1 cellular context compared by ENCODE assay signal in the genomic region with DNA sequence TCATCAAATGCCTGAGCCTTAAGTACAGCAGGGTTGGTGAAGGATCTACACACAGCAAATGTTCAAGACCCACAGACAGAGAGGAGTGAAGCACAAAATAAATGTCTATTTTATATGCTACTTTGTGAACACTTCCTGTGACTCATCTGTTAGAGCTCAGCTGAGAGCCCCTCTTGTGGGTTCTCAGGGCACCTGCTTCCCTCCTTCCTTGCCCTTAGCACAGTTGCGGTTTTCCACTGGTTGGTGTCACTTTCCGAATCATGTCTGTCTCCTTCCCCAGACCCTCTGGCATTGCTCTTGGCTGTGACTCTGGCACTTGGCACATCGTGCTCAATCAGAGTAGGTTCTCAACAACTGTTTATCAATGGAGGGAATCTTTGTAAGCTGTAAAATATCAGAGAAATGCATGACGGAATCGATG.
TF ChIP-seq lines count a peak whose summit lies in the region.

No MANE protein-coding gene starts in this region.

TF ChIP-seq in SK-N-SH treated with all-trans-retinoic acid at 6 μM for 48 hours, 23 proteins besides CTCF, POLR2A, EP300 and RAD21 (continued from another document):
- TF ChIP-seq OSR1 (CRISPR knock-in tag; IDR thresholded peaks at IDR 0.05) (no peak), ZFP30 (CRISPR knock-in tag; IDR thresholded peaks at IDR 0.05) (no peak)
- TF ChIP-seq, protein P1, sequence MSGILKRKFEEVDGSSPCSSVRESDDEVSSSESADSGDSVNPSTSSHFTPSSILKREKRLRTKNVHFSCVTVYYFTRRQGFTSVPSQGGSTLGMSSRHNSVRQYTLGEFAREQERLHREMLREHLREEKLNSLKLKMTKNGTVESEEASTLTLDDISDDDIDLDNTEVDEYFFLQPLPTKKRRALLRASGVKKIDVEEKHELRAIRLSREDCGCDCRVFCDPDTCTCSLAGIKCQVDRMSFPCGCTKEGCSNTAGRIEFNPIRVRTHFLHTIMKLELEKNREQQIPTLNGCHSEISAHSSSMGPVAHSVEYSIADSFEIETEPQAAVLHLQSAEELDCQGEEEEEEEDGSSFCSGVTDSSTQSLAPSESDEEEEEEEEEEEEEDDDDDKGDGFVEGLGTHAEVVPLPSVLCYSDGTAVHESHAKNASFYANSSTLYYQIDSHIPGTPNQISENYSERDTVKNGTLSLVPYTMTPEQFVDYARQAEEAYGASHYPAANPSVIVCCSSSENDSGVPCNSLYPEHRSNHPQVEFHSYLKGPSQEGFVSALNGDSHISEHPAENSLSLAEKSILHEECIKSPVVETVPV (CRISPR knock-in tag; IDR thresholded peaks at IDR 0.05): no peak
TF ChIP-seq in SK-N-SH treated with all-trans-retinoic acid at 6 μM for 48 hours: peak in this region for 0.
